Comparison of ENCODE assay signal across 10 cellular contexts in genomic region chr15:88896339-88897033, GRCh38. TPM values are rescaled to one million over a fixed set of nuclear protein-coding genes. Genes with fewer than 3 reads are reported as not detected.
A peak's percentile ranks its signal among the peaks of the same experiment; 100 is the strongest.
DNase-seq lines count a peak whose midpoint lies in the region; ATAC-seq, FAIRE-seq and TF ChIP-seq lines count a peak whose summit lies in the region.
"Had no signal": no experiment of that assay in that cellular context is flagged by ENCODE, and none has a peak within 500 bp of the region (broad histone marks: within the 10 kb centered on the region; RNA-seq: fewer than 3 reads in every experiment).

No MANE protein-coding gene starts in this region.

- no peak for TF ChIP-seq CTCF in gastroesophageal sphincter (IDR thresholded peaks at IDR 0.05)

- no peaks in the 10 kb centered on the region for H3K27me3 Mint-ChIP-seq in activated CD4-positive, alpha-beta T cell treated with anti-CD3 and anti-CD28 coated beads, Interleukin-2, amount 10 ng/mL, durations not matched to agents 24 days and 14 days

- no peak for DNase-seq in activated CD4-positive, alpha-beta T cell treated with anti-CD3 and anti-CD28 coated beads, Interleukin-2, amount 10 ng/mL, durations not matched to agents 24 days and 14 days
- no peak for DNase-seq in activated CD4-positive, alpha-beta T cell treated with anti-CD3 and anti-CD28 coated beads for 48 hours
- DNase-seq in SK-N-MC (ENCODE audit: low read depth, low spot score), result no peak
- DNase-seq in GDM1 (lab: John Stamatoyannopoulos, UW), result no peak
- no peak for DNase-seq in NCI-H2196 (lab: John Stamatoyannopoulos, UW; ENCODE audit: unreplicated experiment)
- DNase-seq in GM12891 (ENCODE audit: insufficient read length, low spot score), result no peak

- H3K36me3 Mint-ChIP-seq in activated CD4-positive, alpha-beta T cell treated with anti-CD3 and anti-CD28 coated beads, Interleukin-2, amount 10 ng/mL, durations not matched to agents 24 days and 14 days (ENCODE audit: low read depth), result peaks cover 6% of the 10 kb centered on the region

- peak overlapping the region; percentile 74 for H3K4me3 ChIP-seq in SK-N-MC
- H3K4me3 ChIP-seq in gastroesophageal sphincter, result no peak overlapping the region
- no peak overlapping the region for H3K4me3 ChIP-seq in stomach smooth muscle (ENCODE audit: low read length in 2 of 2)
- H3K4me3 ChIP-seq: PC-9 had no signal

- H3K36me3 ChIP-seq in SK-N-MC (ENCODE audit: insufficient read depth, low read length), result no peaks in the 10 kb centered on the region
- H3K36me3 ChIP-seq in gastroesophageal sphincter, result peaks cover 0 to 23% of the 10 kb centered on the region in 2 donors
- H3K36me3 ChIP-seq in stomach smooth muscle (ENCODE audit: control insufficient read depth in 2 of 2, insufficient read depth in 2 of 2, low read length in 2 of 2), result no peaks in the 10 kb centered on the region

- H3K27me3 ChIP-seq in gastroesophageal sphincter, result peaks cover 39% of the 10 kb centered on the region
- peaks cover 17 to 27% of the 10 kb centered on the region in 2 donors for H3K27me3 ChIP-seq in stomach smooth muscle (ENCODE audit: control insufficient read depth in 1 of 2, insufficient read depth in 2 of 2, low read length in 2 of 2)

- peaks cover 29% of the 10 kb centered on the region for H3K4me1 Mint-ChIP-seq in activated CD4-positive, alpha-beta T cell treated with anti-CD3 and anti-CD28 coated beads, Interleukin-2, amount 10 ng/mL, durations not matched to agents 24 days and 14 days

- peak overlapping the region; percentile 88 for H3K27ac ChIP-seq in SK-N-MC
- H3K27ac ChIP-seq in gastroesophageal sphincter, result peak overlapping the region in 3 of 4 donors; percentile 76 to 87 (median 78)
- H3K27ac ChIP-seq in stomach smooth muscle (ENCODE audit: low read length), result peak overlapping the region; percentile 41
- H3K27ac ChIP-seq: PC-9 had no signal

- no peak for ATAC-seq in gastroesophageal sphincter

- no peak overlapping the region for H3K27ac Mint-ChIP-seq in activated CD4-positive, alpha-beta T cell treated with anti-CD3 and anti-CD28 coated beads, Interleukin-2, amount 10 ng/mL, durations not matched to agents 24 days and 14 days

- H3K4me1 ChIP-seq in gastroesophageal sphincter (peaks cover 2 to 49% (median 27%) of the 10 kb centered on the region in 3 donors), stomach smooth muscle (ENCODE audit: control insufficient read depth, insufficient read depth, low read length) (peaks cover 31% of the 10 kb centered on the region)

- WGBS in gastroesophageal sphincter (ENCODE audit: low coverage in 1 of 2), 2 donors, result 86% methylated on average over 2 of the region's 8 CpGs; no CpG with 5 or more reads in 1 of the 2 donors

- peak overlapping the region; percentile 13 for H3K4me3 Mint-ChIP-seq in activated CD4-positive, alpha-beta T cell treated with anti-CD3 and anti-CD28 coated beads, Interleukin-2, amount 10 ng/mL, durations not matched to agents 24 days and 14 days

- H3K9me3 Mint-ChIP-seq in activated CD4-positive, alpha-beta T cell treated with anti-CD3 and anti-CD28 coated beads, Interleukin-2, amount 10 ng/mL, durations not matched to agents 24 days and 14 days, result no peaks in the 10 kb centered on the region

- no peak overlapping the region for H3K9ac ChIP-seq in SK-N-MC (ENCODE audit: insufficient read length)
- peak overlapping the region in 1 of 2 donors; percentile 43 for H3K9ac ChIP-seq in stomach smooth muscle (ENCODE audit: low read length in 2 of 2)

- FAIRE-seq in GM12891 (lab: Jason Lieb, UNC), result no peak
- FAIRE-seq: A204.1 had no signal

- TF ChIP-seq EP300 in gastroesophageal sphincter (IDR thresholded peaks at IDR 0.05), result no peak

- intact Hi-C loops in activated CD4-positive, alpha-beta T cell treated with anti-CD3 and anti-CD28 coated beads, Interleukin-2, amount 10 ng/mL, durations not matched to agents 24 days and 14 days (cut with micrococcal nuclease), result loop anchor here (1.0 to 10.0 kb wide), 2 partner anchors 429 to 438 kb away; partner anchors contain the start of genes MRPL46, MRPS11 and POLG

- H3K9me3 ChIP-seq in SK-N-MC (ENCODE audit: low read depth, low read length), result no peaks in the 10 kb centered on the region
- H3K9me3 ChIP-seq in gastroesophageal sphincter, result no peaks in the 10 kb centered on the region
- no peaks in the 10 kb centered on the region for H3K9me3 ChIP-seq in stomach smooth muscle (ENCODE audit: control insufficient read depth in 2 of 2, low read length in 2 of 2)

- TF ChIP-seq POLR2A in gastroesophageal sphincter (IDR thresholded peaks at IDR 0.05) (no peak), GM12891 (IDR thresholded peaks at IDR 0.05; ENCODE audit: low read depth, low read length) (no peak)

TF ChIP-seq in GM12891, 5 proteins besides CTCF, POLR2A, EP300 and RAD21:
- TF ChIP-seq SPI1 (IDR thresholded peaks at IDR 0.05; ENCODE audit: low read depth, low read length) (no peak), PAX5 (IDR thresholded peaks at IDR 0.05; ENCODE audit: insufficient read depth, low read length, severe bottlenecking) (no peak), POLR2AphosphoS5 (IDR thresholded peaks at IDR 0.05; ENCODE audit: low read depth, low read length) (no peak), TAF1 (IDR thresholded peaks at IDR 0.05; ENCODE audit: low read depth, low read length) (no peak), POU2F2 (IDR thresholded peaks at IDR 0.05; ENCODE audit: low read depth, low read length) (no peak)

RNA-seq across cellular contexts. Expression of gene HAPLN3, which starts 1.1 kb away (rescaled TPM):
- total RNA-seq in activated CD4-positive, alpha-beta T cell treated with anti-CD3 and anti-CD28 coated beads, Interleukin-2, amount 10 ng/mL, durations not matched to agents 24 days and 14 days, result 76.6 and 77.0 TPM in 2 replicates
- 10 to 100 TPM in 1 of 4 donors, 1 to 10 TPM in 3; 3.0 to 10.5 (median 6.7) TPM for total RNA-seq in gastroesophageal sphincter
- polyA plus RNA-seq in GM12891 (2012; ENCODE audit: low read depth, missing spikeins), result 0.87 TPM

RNA-seq across cellular contexts. Expression of gene MFGE8, which starts 16.7 kb away (rescaled TPM):
- total RNA-seq in activated CD4-positive, alpha-beta T cell treated with anti-CD3 and anti-CD28 coated beads, Interleukin-2, amount 10 ng/mL, durations not matched to agents 24 days and 14 days, result 7.3 and 10.6 TPM in 2 replicates
- 100 to 1,000 TPM; 496 to 734 (median 508) TPM for total RNA-seq in gastroesophageal sphincter
- polyA plus RNA-seq in GM12891 (2012; ENCODE audit: low read depth, missing spikeins), result 0.69 TPM

Comparison
In these comparisons a context has a peak if more than half of its experiments do, and no peak if none do; other contexts are left out.
1. RNA of gene MFGE8, which starts 16.7 kb away (total RNA-seq): 496 to 734 TPM in gastroesophageal sphincter; 7.3 to 10.6 TPM in activated CD4-positive, alpha-beta T cell treated with anti-CD3 and anti-CD28 coated beads, Interleukin-2, amount 10 ng/mL, durations not matched to agents 24 days and 14 days; every median in the first group is over 10 times any median in the second.
2. Peak in every context shown above with its lines, with median percentiles within 50 percentile points of each other: H3K27ac ChIP-seq.